ENCODE assay signal across 8 cellular contexts in the genomic region with DNA sequence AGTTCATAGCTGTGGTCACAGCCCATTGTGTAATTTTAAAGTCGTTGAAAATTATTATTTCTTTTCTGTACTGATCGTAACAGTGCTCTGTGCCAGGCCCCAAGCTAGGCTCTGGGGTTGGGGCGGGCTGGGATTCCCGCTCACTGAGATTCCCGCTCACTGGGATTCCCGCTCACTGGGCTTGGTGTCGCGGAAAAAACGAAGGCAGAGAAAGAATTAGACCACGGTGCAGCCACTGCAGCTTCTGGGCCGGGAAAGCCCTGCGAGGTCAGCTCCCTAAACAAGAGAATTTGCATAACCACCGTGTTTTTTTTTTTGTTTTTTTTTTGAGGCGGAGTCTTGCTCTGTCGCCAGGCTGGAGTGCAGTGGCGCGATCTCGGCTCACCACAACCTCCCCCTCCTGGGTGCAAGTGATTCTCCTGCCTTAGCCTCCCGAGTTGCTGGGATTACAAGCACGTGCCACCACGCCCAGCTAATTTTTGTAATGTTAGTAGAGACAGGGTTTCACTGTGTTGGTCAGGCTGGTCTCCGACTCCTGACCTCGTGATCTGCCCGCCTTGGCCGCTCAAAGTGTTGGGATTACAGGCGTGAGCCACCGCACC. TPM values are rescaled to one million over a fixed set of nuclear protein-coding genes. Genes with fewer than 3 reads are reported as not detected.
A peak's percentile ranks its signal among the peaks of the same experiment; 100 is the strongest.
DNase-seq lines count a peak whose midpoint lies in the region; ATAC-seq and TF ChIP-seq lines count a peak whose summit lies in the region.

No MANE protein-coding gene starts in this region.

- H3K9me2 ChIP-seq in hepatocyte (replicated peaks; ENCODE audit: insufficient read depth) = no peaks in the 10 kb centered on the region

- no peaks in the 10 kb centered on the region for H3K36me3 ChIP-seq in hepatocyte (replicated peaks; ENCODE audit: insufficient read depth, low read depth)

- H3K4me2 ChIP-seq in hepatocyte = peak overlapping the region; percentile 57

- H3K27ac ChIP-seq in hepatocyte = peak overlapping the region; percentile 48

- no peak overlapping the region for H3K4me3 ChIP-seq in hepatocyte

- no peaks in the 10 kb centered on the region for H3K9me3 ChIP-seq in hepatocyte (ENCODE audit: low read depth)

- H3K27me3 ChIP-seq in hepatocyte = no peaks in the 10 kb centered on the region

- peaks cover 92% of the 10 kb centered on the region for H3K79me2 ChIP-seq in hepatocyte

- no peaks in the 10 kb centered on the region for H3K27me3 Mint-ChIP-seq in type B pancreatic cell

- peak; percentile 48 for DNase-seq in DMS153 treated with DMSO at 0.1 percent for 48 hours (lab: John Stamatoyannopoulos, UW; ENCODE audit: unreplicated experiment)
- DNase-seq in M059J (ENCODE audit: low read depth) = peak; percentile 24
- DNase-seq in hepatocyte (ENCODE audit: low spot score) = no peak
- DNase-seq in glomerular visceral epithelial cell (ENCODE audit: extremely low spot score) = no peak
- no peak for DNase-seq in type B pancreatic cell (ENCODE audit: extremely low spot score, unreplicated experiment)
- no peak for DNase-seq in amygdala (lab: John Stamatoyannopoulos, UW)
- DNase-seq in stimulated activated naive CD4-positive, alpha-beta T cell treated with Interleukin-2 at 50 U/mL for 16 hours (lab: John Stamatoyannopoulos, UW) = no peak

- no peak overlapping the region for H2AFZ ChIP-seq in hepatocyte

- no peak overlapping the region for H3K27ac Mint-ChIP-seq in type B pancreatic cell

- TF ChIP-seq CTCF in hepatocyte (IDR thresholded peaks at IDR 0.05; ENCODE audit: poor library complexity) (no peak), type B pancreatic cell (conservative IDR thresholded peaks at IDR 0.05) (no peak)

- WGBS in hepatocyte (ENCODE audit: low lambda C conversion rate, missing lambda C conversion rate) = 85% methylated on average over 25 of the region's 27 CpGs

- ATAC-seq in GM19467 (IDR thresholded peaks at IDR 0.05; ENCODE audit: unreplicated experiment) = peak; percentile 44

- peaks cover 43% of the 10 kb centered on the region for H3K4me1 Mint-ChIP-seq in type B pancreatic cell (ENCODE audit: unreplicated experiment)

- no peak overlapping the region for H3K4me3 Mint-ChIP-seq in type B pancreatic cell

- H3K36me3 Mint-ChIP-seq in type B pancreatic cell = peaks cover 38% of the 10 kb centered on the region

- H3K9me3 Mint-ChIP-seq in type B pancreatic cell = no peaks in the 10 kb centered on the region

- peaks cover 15% of the 10 kb centered on the region for H3K4me1 ChIP-seq in hepatocyte (ENCODE audit: insufficient read depth)

- peaks cover 50% of the 10 kb centered on the region for H4K20me1 ChIP-seq in hepatocyte (ENCODE audit: insufficient read depth, poor library complexity, severe bottlenecking)

RNA-seq across cellular contexts. Expression of a gene that starts 31.2 kb away (rescaled TPM):
- 6.6 and 11.6 TPM in 2 replicates for total RNA-seq in M059J (2014; rRNA removed; shearing (Covaris generic))
- 13.3 and 17.8 TPM in 2 replicates for total RNA-seq in hepatocyte
- polyA plus RNA-seq in hepatocyte = 7.8 and 8.3 TPM in 2 replicates
- total RNA-seq in type B pancreatic cell (ENCODE audit: low replicate concordance) = 55.1 and 55.2 TPM in 2 replicates

Comparison
In these comparisons a context has a peak if more than half of its experiments do, and no peak if none do; other contexts are left out.
1. DNase-seq: peak in DMS153 treated with DMSO at 0.1 percent for 48 hours (single experiment) and M059J (single experiment); none in hepatocyte (single experiment), glomerular visceral epithelial cell (single experiment), type B pancreatic cell (single experiment), amygdala (0 of 56) and stimulated activated naive CD4-positive, alpha-beta T cell treated with Interleukin-2 at 50 U/mL for 16 hours (single experiment).